Comparison of ENCODE assay signal across 10 cellular contexts in genomic region chr5:149448831-149449714, GRCh38.
DNase-seq lines count a peak whose midpoint lies in the region; ATAC-seq and TF ChIP-seq lines count a peak whose summit lies in the region.
"Had no signal": no experiment of that assay in that cellular context is flagged by ENCODE, and none has a peak within 500 bp of the region (broad histone marks: within the 10 kb centered on the region; RNA-seq: fewer than 3 reads in every experiment).

No MANE protein-coding gene starts in this region.

- intact Hi-C loops in thyroid gland (cut with DNase I) = no loop called here

- H3K27me3 Mint-ChIP-seq in T-cell = peaks cover 0 to 2% of the 10 kb centered on the region in 2 donors

- H3K9me3 Mint-ChIP-seq in T-cell = no peaks in the 10 kb centered on the region

- no peaks in the 10 kb centered on the region for H3K4me1 Mint-ChIP-seq in T-cell

- H3K9me3 ChIP-seq in RWPE2 (ENCODE audit: severe bottlenecking) (no peaks in the 10 kb centered on the region), thyroid gland (no peaks in the 10 kb centered on the region)

- H3K4me1 ChIP-seq in RWPE2 (ENCODE audit: insufficient read depth, poor library complexity, severe bottlenecking) = peaks cover 22% of the 10 kb centered on the region
- H3K4me1 ChIP-seq in foreskin keratinocyte = peaks cover 30% of the 10 kb centered on the region
- H3K4me1 ChIP-seq in thyroid gland = peaks cover 0 to 47% of the 10 kb centered on the region in 2 donors

- no peak for TF ChIP-seq POLR2A in thyroid gland (IDR thresholded peaks at IDR 0.05)

- DNase-seq in NCI-H748 (lab: John Stamatoyannopoulos, UW; ENCODE audit: unreplicated experiment) (peak; percentile 20), NCI-H748 treated with DMSO at 0.1 percent for 48 hours (lab: John Stamatoyannopoulos, UW) (no peak), RWPE2 (ENCODE audit: low spot score) (no peak), foreskin keratinocyte (no peak), thyroid gland (no peak), T-cell (no peak), amniotic stem cell (lab: John Stamatoyannopoulos, UW) (no peak)
- DNase-seq: T-helper 17 cell had no signal

- ATAC-seq in RWPE2 (ENCODE audit: low read depth) (no peak), foreskin keratinocyte (no peak), T-cell (replicated peaks in 1 of 4) (no peak), esophagus mucosa (no peak)
- ATAC-seq: T-helper 17 cell had no signal

- H3K4me3 ChIP-seq in RWPE2 (ENCODE audit: severe bottlenecking) (no peak overlapping the region), thyroid gland (replicated peaks in 1 of 3) (no peak overlapping the region)
- H3K4me3 ChIP-seq: BLaER1 treated with 17β-estradiol and CSF1 and Interleukin-3, amounts not matched to agents 10 nM and 100 nM had no signal

- H3K27ac Mint-ChIP-seq in T-cell = no peak overlapping the region

- WGBS in thyroid gland, 2 donors = 86 to 88% methylated on average over 7 of the region's 7 CpGs

- H3K36me3 ChIP-seq in RWPE2 (ENCODE audit: low read depth) (no peaks in the 10 kb centered on the region), thyroid gland (no peaks in the 10 kb centered on the region)
- H3K36me3 ChIP-seq: BLaER1 treated with 17β-estradiol and CSF1 and Interleukin-3, amounts not matched to agents 10 nM and 100 nM had no signal

- CTCF ChIA-PET in T-cell (lab: Charles Lee) = no interaction called here

- no peaks in the 10 kb centered on the region for H3K36me3 Mint-ChIP-seq in T-cell

- POLR2A ChIA-PET in T-cell (lab: Charles Lee) = no interaction called here

- TF ChIP-seq CTCF in RWPE2 (IDR thresholded peaks at IDR 0.05; ENCODE audit: poor library complexity, severe bottlenecking) (peak; percentile 40), foreskin keratinocyte (conservative IDR thresholded peaks at IDR 0.05) (peak; percentile 66), thyroid gland (IDR thresholded peaks at IDR 0.05) (peak in 3 of 6 experiments; percentile 11 to 21 (median 17))

- H3K4me3 Mint-ChIP-seq in T-cell = no peak overlapping the region

- H3K27ac ChIP-seq in RWPE2 (ENCODE audit: poor library complexity, severe bottlenecking) = no peak overlapping the region
- H3K27ac ChIP-seq in foreskin keratinocyte = no peak overlapping the region
- H3K27ac ChIP-seq in thyroid gland = peak overlapping the region in 2 of 3 donors; percentile 52 to 74
- H3K27ac ChIP-seq: BLaER1 treated with 17β-estradiol and CSF1 and Interleukin-3, amounts not matched to agents 10 nM and 100 nM had no signal

- H3K27me3 ChIP-seq in RWPE2 (ENCODE audit: insufficient read depth, poor library complexity, severe bottlenecking) (no peaks in the 10 kb centered on the region), foreskin keratinocyte (no peaks in the 10 kb centered on the region), thyroid gland (no peaks in the 10 kb centered on the region)
- H3K27me3 ChIP-seq: BLaER1 treated with 17β-estradiol and CSF1 and Interleukin-3, amounts not matched to agents 10 nM and 100 nM had no signal

Comparison
In these comparisons a context has a peak if more than half of its experiments do, and no peak if none do; other contexts are left out.
1. H3K27ac ChIP-seq: peak in thyroid gland (2 of 3); none in RWPE2 (single experiment) and foreskin keratinocyte (single experiment).